In the genomic region with DNA sequence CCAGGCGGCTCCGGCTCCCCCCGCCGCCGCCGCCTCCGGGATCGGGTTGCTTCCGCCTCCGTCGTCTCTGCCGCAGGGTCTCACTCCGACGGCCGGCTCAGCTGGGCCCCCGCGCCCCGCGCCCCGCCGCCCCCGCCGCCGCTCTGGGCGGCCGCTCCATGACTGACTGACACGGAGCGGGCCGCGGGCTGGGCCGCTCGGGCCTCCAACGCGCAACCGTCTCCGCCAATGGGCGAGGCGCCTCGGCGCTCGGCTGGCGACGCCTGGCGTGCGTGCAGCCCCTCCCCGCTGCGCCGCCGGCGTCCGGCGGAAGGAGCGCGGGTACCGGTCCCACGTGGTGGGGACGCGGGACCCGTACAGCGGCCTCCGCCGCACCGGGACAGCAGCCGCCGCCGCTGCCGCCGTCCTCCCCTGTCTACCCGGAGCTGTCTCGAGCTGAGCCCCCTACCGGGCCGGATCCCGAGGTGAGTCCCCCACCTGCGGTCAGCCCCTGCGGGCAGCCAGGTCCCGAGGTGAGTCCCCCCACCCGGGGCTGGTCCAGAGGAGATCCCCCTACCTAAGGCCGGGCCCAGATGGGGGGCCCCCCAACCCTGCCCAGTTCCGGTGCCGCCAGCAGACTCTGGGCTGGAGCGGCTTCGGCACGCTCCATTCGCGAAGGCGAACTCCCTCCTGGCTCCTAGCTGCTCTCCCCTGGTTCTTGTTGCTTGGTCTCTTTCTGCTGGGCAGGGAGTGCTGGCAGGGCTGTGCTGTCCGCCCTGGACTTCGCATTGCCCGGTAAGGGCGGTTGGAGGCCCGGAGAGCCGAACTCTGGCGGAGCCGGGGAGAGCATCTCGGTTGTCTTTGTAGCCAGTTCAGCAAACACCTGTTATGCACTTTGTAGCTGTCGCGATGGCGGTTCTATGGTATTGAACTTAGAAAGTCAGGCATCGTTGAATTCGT, we compare ENCODE assay signal across 8 cellular contexts. TPM values are rescaled to one million over a fixed set of nuclear protein-coding genes. Genes with fewer than 3 reads are reported as not detected.
A peak's percentile ranks its signal among the peaks of the same experiment; 100 is the strongest.
DNase-seq lines count a peak whose midpoint lies in the region; ATAC-seq, FAIRE-seq and TF ChIP-seq lines count a peak whose summit lies in the region.

Gene TAF5L (minus strand): TSS at position 230 of the 939 bp plus-strand sequence. CDS start 11,640 bp downstream, outside the sequence.
Gene URB2 (plus strand): TSS at position 355 of the 939 bp plus-strand sequence. CDS start 1,387 bp downstream, outside the sequence.

- H4K20me1 ChIP-seq in BLaER1 treated with 17β-estradiol and CSF1 and Interleukin-3, amounts not matched to agents 10 nM and 100 nM: peaks cover 33 to 92% (median 76%) of the 10 kb centered on the region in 11 experiments; a peak in 20 of 22 replicates

- peak within 1 kb of the TSS; percentile 90 to 99 (median 95) for H3K4me2 ChIP-seq in BLaER1 treated with 17β-estradiol and CSF1 and Interleukin-3, amounts not matched to agents 10 nM and 100 nM

- CTCF ChIA-PET in activated CD8-positive, alpha-beta T cell treated with anti-CD3 and anti-CD28 coated beads for 36 hours (lab: Charles Lee): interaction anchor here (0.7 to 1.6 kb wide), 2 partner anchors 67 to 71 kb away, joined by 3 to 6 read pairs; partner anchors contain the start of gene ABCB10

- peak within 1 kb of the TSS; percentile 84 to 100 (median 99) for H3K4me3 ChIP-seq in BLaER1 treated with 17β-estradiol and CSF1 and Interleukin-3, amounts not matched to agents 10 nM and 100 nM
- peak within 1 kb of the TSS; percentile 98 for H3K4me3 ChIP-seq in ectodermal cell (ENCODE audit: insufficient read depth, low read depth, low read length)
- peak within 1 kb of the TSS; percentile 97 for H3K4me3 ChIP-seq in lower lobe of right lung

- FAIRE-seq in GM19239 (lab: Jason Lieb, UNC): peak; percentile 52

- H3K27ac ChIP-seq in BLaER1 treated with 17β-estradiol and CSF1 and Interleukin-3, amounts not matched to agents 10 nM and 100 nM: peak within 1 kb of the TSS; percentile 10 to 92 (median 84); a peak in 21 of 22 replicates
- H3K27ac ChIP-seq in ectodermal cell (ENCODE audit: insufficient read depth, low read depth, low read length, poor library complexity, severe bottlenecking) (peak within 1 kb of the TSS; percentile 67), lower lobe of right lung (peak within 1 kb of the TSS; percentile 86)

- peak; percentile 99 for DNase-seq in GM19239 (ENCODE audit: insufficient read length, low spot score)
- peak; percentile 96 for DNase-seq in NCI-H82 (lab: John Stamatoyannopoulos, UW)
- DNase-seq in activated CD8-positive, alpha-beta T cell treated with anti-CD3 and anti-CD28 coated beads for 36 hours: peak; percentile 87
- peak; percentile 92 for DNase-seq in lower lobe of right lung
- DNase-seq in stimulated activated CD4-positive, alpha-beta T cell treated with anti-CD3 and anti-CD28 coated beads, TNF-alpha, amount 100 ng/mL, for 1 hour (ENCODE audit: low read depth in 3 of 3, low spot score in 1 of 3): peak; percentile 48 to 76 (median 65)

- H3K4me1 ChIP-seq in BLaER1 treated with 17β-estradiol and CSF1 and Interleukin-3, amounts not matched to agents 10 nM and 100 nM: peaks cover 22 to 36% (median 31%) of the 10 kb centered on the region in 10 experiments
- peaks cover 9% of the 10 kb centered on the region for H3K4me1 ChIP-seq in ectodermal cell (ENCODE audit: control insufficient read depth, insufficient read depth, low read length)
- H3K4me1 ChIP-seq in lower lobe of right lung: peaks cover 35% of the 10 kb centered on the region

- peak within 1 kb of the TSS; percentile 77 to 96 (median 89) for H3K9ac ChIP-seq in BLaER1 treated with 17β-estradiol and CSF1 and Interleukin-3, amounts not matched to agents 10 nM and 100 nM

- POLR2A ChIA-PET in activated CD8-positive, alpha-beta T cell treated with anti-CD3 and anti-CD28 coated beads for 36 hours (lab: Charles Lee): interaction anchor here (0.5 to 3.1 kb wide), 8 partner anchors 10 to 493 kb away, joined by 3 to 26 read pairs (median 4); partner anchors contain the start of gene ABCB10

- H3K9me3 Mint-ChIP-seq in activated CD8-positive, alpha-beta T cell treated with anti-CD3 and anti-CD28 coated beads for 36 hours: no peaks in the 10 kb centered on the region

- peaks cover 0 to 41% (median 28%) of the 10 kb centered on the region in 11 experiments; a peak in 20 of 22 replicates for H3K36me3 ChIP-seq in BLaER1 treated with 17β-estradiol and CSF1 and Interleukin-3, amounts not matched to agents 10 nM and 100 nM
- no peaks in the 10 kb centered on the region for H3K36me3 ChIP-seq in ectodermal cell (ENCODE audit: control insufficient read depth, insufficient read depth, low read length)
- H3K36me3 ChIP-seq in lower lobe of right lung: no peaks in the 10 kb centered on the region

- peak within 1 kb of the TSS; percentile 94 for H3K4me3 Mint-ChIP-seq in activated CD8-positive, alpha-beta T cell treated with anti-CD3 and anti-CD28 coated beads for 36 hours

- TF ChIP-seq CTCF in activated CD8-positive, alpha-beta T cell treated with anti-CD3 and anti-CD28 coated beads for 36 hours (IDR thresholded peaks at IDR 0.05): no peak
- TF ChIP-seq CTCF in lower lobe of right lung (IDR thresholded peaks at IDR 0.05): no peak

- no peaks in the 10 kb centered on the region for H3K9me3 ChIP-seq in BLaER1 treated with 17β-estradiol and CSF1 and Interleukin-3, amounts not matched to agents 10 nM and 100 nM (replicated peaks in 1 of 11)
- H3K9me3 ChIP-seq in ectodermal cell (ENCODE audit: control insufficient read depth, low read length): no peaks in the 10 kb centered on the region
- H3K9me3 ChIP-seq in lower lobe of right lung: no peaks in the 10 kb centered on the region

- intact Hi-C loops in activated CD8-positive, alpha-beta T cell treated with anti-CD3 and anti-CD28 coated beads for 36 hours (cut with micrococcal nuclease): loop anchor here (10.0 kb wide), 1 partner anchor 71 kb away; the partner anchor contains the start of gene ABCB10
- intact Hi-C loops in lower lobe of right lung (cut with DNase I): no loop called here

- H3K27me3 ChIP-seq in BLaER1 treated with 17β-estradiol and CSF1 and Interleukin-3, amounts not matched to agents 10 nM and 100 nM: no peaks in the 10 kb centered on the region
- peaks cover 8% of the 10 kb centered on the region for H3K27me3 ChIP-seq in ectodermal cell (ENCODE audit: control insufficient read depth, insufficient read depth, low read length, poor library complexity, severe bottlenecking)
- no peaks in the 10 kb centered on the region for H3K27me3 ChIP-seq in lower lobe of right lung (ENCODE audit: low read depth)

- H3K36me3 Mint-ChIP-seq in activated CD8-positive, alpha-beta T cell treated with anti-CD3 and anti-CD28 coated beads for 36 hours (ENCODE audit: low read depth): peaks cover 24% of the 10 kb centered on the region

- ATAC-seq in HG03457 (IDR thresholded peaks at IDR 0.05; ENCODE audit: unreplicated experiment): peak; percentile 78
- peak; percentile 94 for ATAC-seq in activated CD8-positive, alpha-beta T cell treated with anti-CD3 and anti-CD28 coated beads for 36 hours
- peak; percentile 98 for ATAC-seq in lower lobe of right lung

- peaks cover 50% of the 10 kb centered on the region for H3K4me1 Mint-ChIP-seq in activated CD8-positive, alpha-beta T cell treated with anti-CD3 and anti-CD28 coated beads for 36 hours (ENCODE audit: low read depth)

- H3K27me3 Mint-ChIP-seq in activated CD8-positive, alpha-beta T cell treated with anti-CD3 and anti-CD28 coated beads for 36 hours: no peaks in the 10 kb centered on the region

- peak within 1 kb of the TSS; percentile 97 for H3K27ac Mint-ChIP-seq in activated CD8-positive, alpha-beta T cell treated with anti-CD3 and anti-CD28 coated beads for 36 hours

- WGBS in ectodermal cell, 2 experiments: 0% methylated on average over 100 of the region's 100 CpGs

RNA-seq across cellular contexts. Expression of gene TAF5L, which starts in this region (rescaled TPM):
- total RNA-seq in activated CD8-positive, alpha-beta T cell treated with anti-CD3 and anti-CD28 coated beads for 36 hours: 10 to 100 TPM; 17.7 to 19.5 TPM
- 25.2 TPM for polyA plus RNA-seq in ectodermal cell (2013, experiment 1 of 4)
- polyA plus RNA-seq in ectodermal cell (2013, experiment 2 of 4): 27.8 TPM
- polyA plus RNA-seq in ectodermal cell (2013, experiment 3 of 4): 21.2 TPM
- polyA plus RNA-seq in ectodermal cell (2013, experiment 4 of 4): 21.1 TPM
- total RNA-seq in lower lobe of right lung: 21.7 TPM

RNA-seq across cellular contexts. Expression of gene URB2, which starts in this region (rescaled TPM):
- 10 to 100 TPM; 17.4 to 17.7 TPM for total RNA-seq in activated CD8-positive, alpha-beta T cell treated with anti-CD3 and anti-CD28 coated beads for 36 hours
- 14.3 TPM for polyA plus RNA-seq in ectodermal cell (2013, experiment 1 of 4)
- 18.3 TPM for polyA plus RNA-seq in ectodermal cell (2013, experiment 2 of 4)
- 9.8 TPM for polyA plus RNA-seq in ectodermal cell (2013, experiment 3 of 4)
- polyA plus RNA-seq in ectodermal cell (2013, experiment 4 of 4): 11.6 TPM
- total RNA-seq in lower lobe of right lung: 5.8 TPM

Comparison
In these comparisons a context has a peak if more than half of its experiments do, and no peak if none do; other contexts are left out.
1. Peak in every context shown above with its lines: DNase-seq, ATAC-seq, H3K4me3 ChIP-seq and H3K27ac ChIP-seq.